ENCODE assay signal across 1 cellular context in the genomic region with DNA sequence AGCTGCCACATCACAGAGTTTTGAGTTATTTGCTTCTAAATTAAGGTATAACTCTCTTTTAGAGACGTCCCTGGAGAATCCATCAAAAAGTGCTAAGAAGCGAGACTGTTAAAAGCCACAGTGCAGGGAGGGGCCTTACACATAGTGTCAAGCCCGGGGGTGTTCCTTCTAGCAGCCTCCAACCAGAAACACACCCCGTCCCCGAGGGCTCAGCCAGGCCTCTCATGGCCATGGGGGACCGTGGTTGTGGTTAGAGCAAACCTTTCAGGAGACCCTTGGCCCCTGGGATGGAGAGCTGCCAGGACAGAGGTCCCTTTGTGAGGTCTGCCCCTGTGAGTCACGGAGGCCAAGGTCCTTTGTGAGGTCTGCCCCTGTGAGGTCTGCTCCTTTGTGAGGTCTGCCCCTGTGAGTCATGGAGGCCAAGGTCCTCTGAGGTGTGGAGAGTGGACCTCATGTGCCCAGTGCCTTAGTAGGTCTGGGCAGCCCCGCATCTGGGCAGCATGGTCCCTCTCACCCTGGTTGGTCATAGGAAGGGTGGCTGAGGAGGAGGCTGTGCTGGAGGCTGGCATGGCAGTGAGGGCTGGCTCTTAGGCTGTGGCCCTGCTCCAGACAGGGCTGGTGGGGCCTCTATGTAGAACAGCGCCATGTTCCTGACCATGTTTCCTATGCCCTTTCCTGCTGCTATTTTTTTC.
TF ChIP-seq lines count a peak whose summit lies in the region.

No MANE protein-coding gene starts in this region.

TF ChIP-seq in HepG2, 621 proteins besides CTCF, POLR2A, EP300 and RAD21 (continued from another document and continues in another):
- TF ChIP-seq, protein P1, sequence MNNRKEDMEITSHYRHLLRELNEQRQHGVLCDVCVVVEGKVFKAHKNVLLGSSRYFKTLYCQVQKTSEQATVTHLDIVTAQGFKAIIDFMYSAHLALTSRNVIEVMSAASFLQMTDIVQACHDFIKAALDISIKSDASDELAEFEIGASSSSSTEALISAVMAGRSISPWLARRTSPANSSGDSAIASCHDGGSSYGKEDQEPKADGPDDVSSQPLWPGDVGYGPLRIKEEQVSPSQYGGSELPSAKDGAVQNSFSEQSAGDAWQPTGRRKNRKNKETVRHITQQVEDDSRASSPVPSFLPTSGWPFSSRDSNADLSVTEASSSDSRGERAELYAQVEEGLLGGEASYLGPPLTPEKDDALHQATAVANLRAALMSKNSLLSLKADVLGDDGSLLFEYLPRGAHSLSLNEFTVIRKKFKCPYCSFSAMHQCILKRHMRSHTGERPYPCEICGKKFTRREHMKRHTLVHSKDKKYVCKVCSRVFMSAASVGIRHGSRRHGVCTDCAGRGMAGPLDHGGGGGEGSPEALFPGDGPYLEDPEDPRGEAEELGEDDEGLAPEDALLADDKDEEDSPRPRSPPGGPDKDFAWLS (CRISPR knock-in tag; IDR thresholded peaks at IDR 0.05; ENCODE audit: borderline replicate concordance), result no peak
- peak; percentile 74; the same call in 1 of the 2 replicates for TF ChIP-seq ZFP36L1 (CRISPR knock-in tag; IDR thresholded peaks at IDR 0.05)
- TF ChIP-seq, protein P2, sequence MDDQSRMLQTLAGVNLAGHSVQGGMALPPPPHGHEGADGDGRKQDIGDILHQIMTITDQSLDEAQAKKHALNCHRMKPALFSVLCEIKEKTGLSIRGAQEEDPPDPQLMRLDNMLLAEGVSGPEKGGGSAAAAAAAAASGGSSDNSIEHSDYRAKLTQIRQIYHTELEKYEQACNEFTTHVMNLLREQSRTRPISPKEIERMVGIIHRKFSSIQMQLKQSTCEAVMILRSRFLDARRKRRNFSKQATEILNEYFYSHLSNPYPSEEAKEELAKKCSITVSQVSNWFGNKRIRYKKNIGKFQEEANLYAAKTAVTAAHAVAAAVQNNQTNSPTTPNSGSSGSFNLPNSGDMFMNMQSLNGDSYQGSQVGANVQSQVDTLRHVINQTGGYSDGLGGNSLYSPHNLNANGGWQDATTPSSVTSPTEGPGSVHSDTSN (CRISPR knock-in tag; IDR thresholded peaks at IDR 0.05; ENCODE audit: borderline replicate concordance), result no peak
- no peak for TF ChIP-seq PAF1 (CRISPR knock-in tag; IDR thresholded peaks at IDR 0.05)
- TF ChIP-seq, protein P3, sequence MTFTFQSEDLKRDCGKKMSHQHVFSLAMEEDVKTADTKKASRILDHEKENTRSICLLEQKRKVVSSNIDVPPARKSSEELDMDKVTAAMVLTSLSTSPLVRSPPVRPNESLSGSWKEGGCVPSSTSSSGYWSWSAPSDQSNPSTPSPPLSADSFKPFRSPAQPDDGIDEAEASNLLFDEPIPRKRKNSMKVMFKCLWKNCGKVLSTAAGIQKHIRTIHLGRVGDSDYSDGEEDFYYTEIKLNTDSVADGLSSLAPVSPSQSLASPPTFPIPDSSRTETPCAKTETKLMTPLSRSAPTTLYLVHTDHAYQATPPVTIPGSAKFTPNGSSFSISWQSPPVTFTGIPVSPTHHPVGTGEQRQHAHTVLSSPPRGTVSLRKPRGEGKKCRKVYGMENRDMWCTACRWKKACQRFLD (CRISPR knock-in tag; IDR thresholded peaks at IDR 0.05; ENCODE audit: borderline replicate concordance), result no peak
- TF ChIP-seq ZNF850 (CRISPR knock-in tag; conservative IDR thresholded peaks at IDR 0.05), result no peak
- no peak for TF ChIP-seq STAG1 (CRISPR knock-in tag; IDR thresholded peaks at IDR 0.05)
- no peak for TF ChIP-seq ZNF225 (CRISPR knock-in tag; IDR thresholded peaks at IDR 0.05)
- no peak for TF ChIP-seq SIX1 (CRISPR knock-in tag; IDR thresholded peaks at IDR 0.05; ENCODE audit: borderline replicate concordance)
- no peak for TF ChIP-seq KMT2B (CRISPR knock-in tag; IDR thresholded peaks at IDR 0.05)
- peak; percentile 55; the same call in 1 of the 2 replicates for TF ChIP-seq ZNF160 (CRISPR knock-in tag; IDR thresholded peaks at IDR 0.05)
- no peak for TF ChIP-seq SATB2 (CRISPR knock-in tag; IDR thresholded peaks at IDR 0.05)
- peak; percentile 99 for TF ChIP-seq ZNF788 (CRISPR knock-in tag; IDR thresholded peaks at IDR 0.05; ENCODE audit: borderline replicate concordance)
- TF ChIP-seq ZFP37 (CRISPR knock-in tag; IDR thresholded peaks at IDR 0.05; ENCODE audit: borderline replicate concordance), result no peak; the same call in 1 of the 2 replicates
- peak; percentile 77; the same call in 1 of the 2 replicates for TF ChIP-seq TRIM24 (CRISPR knock-in tag; IDR thresholded peaks at IDR 0.05)
- TF ChIP-seq FOXJ3 (CRISPR knock-in tag; IDR thresholded peaks at IDR 0.05; ENCODE audit: borderline replicate concordance), result no peak
- peak; percentile 55 for TF ChIP-seq GABPB1 (CRISPR knock-in tag; IDR thresholded peaks at IDR 0.05)
- TF ChIP-seq RBM22 (optimal IDR thresholded peaks at IDR 0.05; ENCODE audit: low read length), result no peak
- TF ChIP-seq, protein P4, sequence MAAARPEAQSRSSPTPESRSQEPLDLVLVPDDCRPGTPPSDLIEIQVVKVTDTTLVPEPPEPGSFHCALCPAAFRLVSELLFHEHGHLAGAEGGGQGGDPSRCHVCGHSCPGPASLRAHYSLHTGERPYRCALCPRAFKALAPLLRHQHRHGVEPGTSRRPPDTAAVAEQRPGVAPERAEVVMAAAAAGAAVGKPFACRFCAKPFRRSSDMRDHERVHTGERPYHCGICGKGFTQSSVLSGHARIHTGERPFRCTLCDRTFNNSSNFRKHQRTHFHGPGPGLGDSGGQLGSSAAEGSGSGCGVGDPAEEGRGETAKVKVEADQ (CRISPR knock-in tag; IDR thresholded peaks at IDR 0.05; ENCODE audit: borderline replicate concordance), result 0 out of 2 replicates have a peak, but pooled peaks have one; percentile 28
- TF ChIP-seq CHCHD3 (CRISPR knock-in tag; IDR thresholded peaks at IDR 0.05), result no peak
- TF ChIP-seq EED (CRISPR knock-in tag; IDR thresholded peaks at IDR 0.05), result 0 out of 2 replicates have a peak, but pooled peaks have one; percentile 65
- TF ChIP-seq, protein P5, sequence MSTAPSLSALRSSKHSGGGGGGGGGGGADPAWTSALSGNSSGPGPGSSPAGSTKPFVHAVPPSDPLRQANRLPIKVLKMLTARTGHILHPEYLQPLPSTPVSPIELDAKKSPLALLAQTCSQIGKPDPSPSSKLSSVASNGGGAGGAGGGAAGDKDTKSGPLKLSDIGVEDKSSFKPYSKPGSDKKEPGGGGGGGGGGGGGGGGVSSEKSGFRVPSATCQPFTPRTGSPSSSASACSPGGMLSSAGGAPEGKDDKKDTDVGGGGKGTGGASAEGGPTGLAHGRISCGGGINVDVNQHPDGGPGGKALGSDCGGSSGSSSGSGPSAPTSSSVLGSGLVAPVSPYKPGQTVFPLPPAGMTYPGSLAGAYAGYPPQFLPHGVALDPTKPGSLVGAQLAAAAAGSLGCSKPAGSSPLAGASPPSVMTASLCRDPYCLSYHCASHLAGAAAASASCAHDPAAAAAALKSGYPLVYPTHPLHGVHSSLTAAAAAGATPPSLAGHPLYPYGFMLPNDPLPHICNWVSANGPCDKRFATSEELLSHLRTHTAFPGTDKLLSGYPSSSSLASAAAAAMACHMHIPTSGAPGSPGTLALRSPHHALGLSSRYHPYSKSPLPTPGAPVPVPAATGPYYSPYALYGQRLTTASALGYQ (CRISPR knock-in tag; IDR thresholded peaks at IDR 0.05), result peak; percentile 52; the same call in 1 of the 2 replicates
- no peak; the same call in 1 of the 2 replicates for TF ChIP-seq ZSCAN9 (CRISPR knock-in tag; IDR thresholded peaks at IDR 0.05; ENCODE audit: borderline replicate concordance)
- no peak for TF ChIP-seq SP1 (IDR thresholded peaks at IDR 0.05)
- peak; percentile 9; the same call in 1 of the 2 replicates for TF ChIP-seq SP1 (CRISPR knock-in tag; IDR thresholded peaks at IDR 0.05)
- no peak for TF ChIP-seq SNAI1 (CRISPR knock-in tag; IDR thresholded peaks at IDR 0.05; ENCODE audit: borderline replicate concordance)
- peak; percentile 85 for TF ChIP-seq ZNF792 (CRISPR knock-in tag; IDR thresholded peaks at IDR 0.05)
- peak; percentile 66; the same call in 1 of the 2 replicates for TF ChIP-seq ZNF430 (CRISPR knock-in tag; IDR thresholded peaks at IDR 0.05)
- no peak for TF ChIP-seq JARID2 (CRISPR knock-in tag; IDR thresholded peaks at IDR 0.05; ENCODE audit: insufficient replicate concordance)
- no peak for TF ChIP-seq ZFP41 (CRISPR knock-in tag; IDR thresholded peaks at IDR 0.05; ENCODE audit: borderline replicate concordance)
- TF ChIP-seq, protein P6, sequence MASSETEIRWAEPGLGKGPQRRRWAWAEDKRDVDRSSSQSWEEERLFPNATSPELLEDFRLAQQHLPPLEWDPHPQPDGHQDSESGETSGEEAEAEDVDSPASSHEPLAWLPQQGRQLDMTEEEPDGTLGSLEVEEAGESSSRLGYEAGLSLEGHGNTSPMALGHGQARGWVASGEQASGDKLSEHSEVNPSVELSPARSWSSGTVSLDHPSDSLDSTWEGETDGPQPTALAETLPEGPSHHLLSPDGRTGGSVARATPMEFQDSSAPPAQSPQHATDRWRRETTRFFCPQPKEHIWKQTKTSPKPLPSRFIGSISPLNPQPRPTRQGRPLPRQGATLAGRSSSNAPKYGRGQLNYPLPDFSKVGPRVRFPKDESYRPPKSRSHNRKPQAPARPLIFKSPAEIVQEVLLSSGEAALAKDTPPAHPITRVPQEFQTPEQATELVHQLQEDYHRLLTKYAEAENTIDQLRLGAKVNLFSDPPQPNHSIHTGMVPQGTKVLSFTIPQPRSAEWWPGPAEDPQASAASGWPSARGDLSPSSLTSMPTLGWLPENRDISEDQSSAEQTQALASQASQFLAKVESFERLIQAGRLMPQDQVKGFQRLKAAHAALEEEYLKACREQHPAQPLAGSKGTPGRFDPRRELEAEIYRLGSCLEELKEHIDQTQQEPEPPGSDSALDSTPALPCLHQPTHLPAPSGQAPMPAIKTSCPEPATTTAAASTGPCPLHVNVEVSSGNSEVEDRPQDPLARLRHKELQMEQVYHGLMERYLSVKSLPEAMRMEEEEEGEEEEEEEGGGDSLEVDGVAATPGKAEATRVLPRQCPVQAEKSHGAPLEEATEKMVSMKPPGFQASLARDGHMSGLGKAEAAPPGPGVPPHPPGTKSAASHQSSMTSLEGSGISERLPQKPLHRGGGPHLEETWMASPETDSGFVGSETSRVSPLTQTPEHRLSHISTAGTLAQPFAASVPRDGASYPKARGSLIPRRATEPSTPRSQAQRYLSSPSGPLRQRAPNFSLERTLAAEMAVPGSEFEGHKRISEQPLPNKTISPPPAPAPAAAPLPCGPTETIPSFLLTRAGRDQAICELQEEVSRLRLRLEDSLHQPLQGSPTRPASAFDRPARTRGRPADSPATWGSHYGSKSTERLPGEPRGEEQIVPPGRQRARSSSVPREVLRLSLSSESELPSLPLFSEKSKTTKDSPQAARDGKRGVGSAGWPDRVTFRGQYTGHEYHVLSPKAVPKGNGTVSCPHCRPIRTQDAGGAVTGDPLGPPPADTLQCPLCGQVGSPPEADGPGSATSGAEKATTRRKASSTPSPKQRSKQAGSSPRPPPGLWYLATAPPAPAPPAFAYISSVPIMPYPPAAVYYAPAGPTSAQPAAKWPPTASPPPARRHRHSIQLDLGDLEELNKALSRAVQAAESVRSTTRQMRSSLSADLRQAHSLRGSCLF (CRISPR knock-in tag; IDR thresholded peaks at IDR 0.05; ENCODE audit: borderline replicate concordance), result no peak
- TF ChIP-seq RBFOX2 (IDR thresholded peaks at IDR 0.05; ENCODE audit: low read depth, low read length), result peak; percentile 57
- TF ChIP-seq, protein P7, sequence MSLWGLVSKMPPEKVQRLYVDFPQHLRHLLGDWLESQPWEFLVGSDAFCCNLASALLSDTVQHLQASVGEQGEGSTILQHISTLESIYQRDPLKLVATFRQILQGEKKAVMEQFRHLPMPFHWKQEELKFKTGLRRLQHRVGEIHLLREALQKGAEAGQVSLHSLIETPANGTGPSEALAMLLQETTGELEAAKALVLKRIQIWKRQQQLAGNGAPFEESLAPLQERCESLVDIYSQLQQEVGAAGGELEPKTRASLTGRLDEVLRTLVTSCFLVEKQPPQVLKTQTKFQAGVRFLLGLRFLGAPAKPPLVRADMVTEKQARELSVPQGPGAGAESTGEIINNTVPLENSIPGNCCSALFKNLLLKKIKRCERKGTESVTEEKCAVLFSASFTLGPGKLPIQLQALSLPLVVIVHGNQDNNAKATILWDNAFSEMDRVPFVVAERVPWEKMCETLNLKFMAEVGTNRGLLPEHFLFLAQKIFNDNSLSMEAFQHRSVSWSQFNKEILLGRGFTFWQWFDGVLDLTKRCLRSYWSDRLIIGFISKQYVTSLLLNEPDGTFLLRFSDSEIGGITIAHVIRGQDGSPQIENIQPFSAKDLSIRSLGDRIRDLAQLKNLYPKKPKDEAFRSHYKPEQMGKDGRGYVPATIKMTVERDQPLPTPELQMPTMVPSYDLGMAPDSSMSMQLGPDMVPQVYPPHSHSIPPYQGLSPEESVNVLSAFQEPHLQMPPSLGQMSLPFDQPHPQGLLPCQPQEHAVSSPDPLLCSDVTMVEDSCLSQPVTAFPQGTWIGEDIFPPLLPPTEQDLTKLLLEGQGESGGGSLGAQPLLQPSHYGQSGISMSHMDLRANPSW (CRISPR knock-in tag; IDR thresholded peaks at IDR 0.05; ENCODE audit: borderline replicate concordance), result peak; percentile 75; the same call in 1 of the 2 replicates
- TF ChIP-seq ZNF550 (CRISPR knock-in tag; IDR thresholded peaks at IDR 0.05; ENCODE audit: borderline replicate concordance), result no peak
- 0 out of 2 replicates have a peak, but pooled peaks have one; percentile 24 for TF ChIP-seq ZNF790 (CRISPR knock-in tag; IDR thresholded peaks at IDR 0.05; ENCODE audit: borderline replicate concordance)
- TF ChIP-seq ARNTL (CRISPR knock-in tag; IDR thresholded peaks at IDR 0.05), result peak; percentile 90
- TF ChIP-seq, protein P8, sequence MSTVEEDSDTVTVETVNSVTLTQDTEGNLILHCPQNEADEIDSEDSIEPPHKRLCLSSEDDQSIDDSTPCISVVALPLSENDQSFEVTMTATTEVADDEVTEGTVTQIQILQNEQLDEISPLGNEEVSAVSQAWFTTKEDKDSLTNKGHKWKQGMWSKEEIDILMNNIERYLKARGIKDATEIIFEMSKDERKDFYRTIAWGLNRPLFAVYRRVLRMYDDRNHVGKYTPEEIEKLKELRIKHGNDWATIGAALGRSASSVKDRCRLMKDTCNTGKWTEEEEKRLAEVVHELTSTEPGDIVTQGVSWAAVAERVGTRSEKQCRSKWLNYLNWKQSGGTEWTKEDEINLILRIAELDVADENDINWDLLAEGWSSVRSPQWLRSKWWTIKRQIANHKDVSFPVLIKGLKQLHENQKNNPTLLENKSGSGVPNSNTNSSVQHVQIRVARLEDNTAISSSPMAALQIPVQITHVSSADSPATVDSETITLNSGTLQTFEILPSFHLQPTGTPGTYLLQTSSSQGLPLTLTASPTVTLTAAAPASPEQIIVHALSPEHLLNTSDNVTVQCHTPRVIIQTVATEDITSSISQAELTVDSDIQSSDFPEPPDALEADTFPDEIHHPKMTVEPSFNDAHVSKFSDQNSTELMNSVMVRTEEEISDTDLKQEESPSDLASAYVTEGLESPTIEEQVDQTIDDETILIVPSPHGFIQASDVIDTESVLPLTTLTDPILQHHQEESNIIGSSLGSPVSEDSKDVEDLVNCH (CRISPR knock-in tag; IDR thresholded peaks at IDR 0.05), result no peak
- no peak; the same call in 1 of the 2 replicates for TF ChIP-seq ZNF703 (CRISPR knock-in tag; IDR thresholded peaks at IDR 0.05; ENCODE audit: borderline replicate concordance)
- TF ChIP-seq DNMT1 (CRISPR knock-in tag; IDR thresholded peaks at IDR 0.05), result no peak
- TF ChIP-seq, protein P9, sequence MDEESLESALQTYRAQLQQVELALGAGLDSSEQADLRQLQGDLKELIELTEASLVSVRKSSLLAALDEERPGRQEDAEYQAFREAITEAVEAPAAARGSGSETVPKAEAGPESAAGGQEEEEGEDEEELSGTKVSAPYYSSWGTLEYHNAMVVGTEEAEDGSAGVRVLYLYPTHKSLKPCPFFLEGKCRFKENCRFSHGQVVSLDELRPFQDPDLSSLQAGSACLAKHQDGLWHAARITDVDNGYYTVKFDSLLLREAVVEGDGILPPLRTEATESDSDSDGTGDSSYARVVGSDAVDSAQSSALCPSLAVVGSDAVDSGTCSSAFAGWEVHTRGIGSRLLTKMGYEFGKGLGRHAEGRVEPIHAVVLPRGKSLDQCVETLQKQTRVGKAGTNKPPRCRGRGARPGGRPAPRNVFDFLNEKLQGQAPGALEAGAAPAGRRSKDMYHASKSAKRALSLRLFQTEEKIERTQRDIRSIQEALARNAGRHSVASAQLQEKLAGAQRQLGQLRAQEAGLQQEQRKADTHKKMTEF (CRISPR knock-in tag; IDR thresholded peaks at IDR 0.05), result peak; percentile 90
- no peak for TF ChIP-seq ZNF773 (CRISPR knock-in tag; IDR thresholded peaks at IDR 0.05; ENCODE audit: borderline replicate concordance)
